ENCODE assay signal across 14 cellular contexts in genomic region chr10:7165500-7166177, GRCh38.
A peak's percentile ranks its signal among the peaks of the same experiment; 100 is the strongest.
DNase-seq lines count a peak whose midpoint lies in the region; ATAC-seq lines count a peak whose summit lies in the region.
"Had no signal": no experiment of that assay in that cellular context is flagged by ENCODE, and none has a peak within 500 bp of the region (broad histone marks: within the 10 kb centered on the region; RNA-seq: fewer than 3 reads in every experiment).

No MANE protein-coding gene starts in this region.

- H3K27ac Mint-ChIP-seq in activated naive CD8-positive, alpha-beta T cell, result peak overlapping the region; percentile 58
- H3K27ac Mint-ChIP-seq in activated naive CD8-positive, alpha-beta T cell treated with anti-CD3 and anti-CD28 coated beads for 36 hours, result no peak overlapping the region
- H3K27ac Mint-ChIP-seq in activated naive CD8-positive, alpha-beta T cell treated with anti-CD3 and anti-CD28 coated beads, Interleukin-2, amount 50 U/mL, for 24 hours, result peak overlapping the region; percentile 8
- peak overlapping the region in 3 of 10 donors; percentile 0 to 37 (median 11) for H3K27ac Mint-ChIP-seq in naive thymus-derived CD8-positive, alpha-beta T cell

- peaks cover 3% of the 10 kb centered on the region for H3K4me1 Mint-ChIP-seq in activated naive CD8-positive, alpha-beta T cell (ENCODE audit: low read depth)
- peaks cover under 1% of the 10 kb centered on the region for H3K4me1 Mint-ChIP-seq in activated naive CD8-positive, alpha-beta T cell treated with anti-CD3 and anti-CD28 coated beads for 36 hours
- H3K4me1 Mint-ChIP-seq in activated naive CD8-positive, alpha-beta T cell treated with anti-CD3 and anti-CD28 coated beads, Interleukin-2, amount 50 U/mL, for 24 hours, result peaks cover under 1% of the 10 kb centered on the region
- H3K4me1 Mint-ChIP-seq in naive thymus-derived CD8-positive, alpha-beta T cell, result peaks cover 0 to 6% (median 4%) of the 10 kb centered on the region in 4 donors
- H3K4me1 Mint-ChIP-seq: CD14-positive monocyte had no signal

- H3K4me3 Mint-ChIP-seq in activated naive CD8-positive, alpha-beta T cell, result no peak overlapping the region
- H3K4me3 Mint-ChIP-seq in activated naive CD8-positive, alpha-beta T cell treated with anti-CD3 and anti-CD28 coated beads for 36 hours, result no peak overlapping the region
- H3K4me3 Mint-ChIP-seq in activated naive CD8-positive, alpha-beta T cell treated with anti-CD3 and anti-CD28 coated beads, Interleukin-2, amount 50 U/mL, for 24 hours, result no peak overlapping the region
- H3K4me3 Mint-ChIP-seq in naive thymus-derived CD8-positive, alpha-beta T cell, result no peak overlapping the region
- H3K4me3 Mint-ChIP-seq: CD14-positive monocyte; CD4-positive, alpha-beta memory T cell had no signal

- POLR2A ChIA-PET in naive thymus-derived CD8-positive, alpha-beta T cell (lab: Charles Lee), result no interaction called here

- no peak for ATAC-seq in activated naive CD8-positive, alpha-beta T cell treated with anti-CD3 and anti-CD28 coated beads, Interleukin-2, amount 50 U/mL, for 24 hours
- peak; percentile 72 for ATAC-seq in left lobe of liver
- ATAC-seq in naive thymus-derived CD8-positive, alpha-beta T cell, result no peak

- peaks cover 12% of the 10 kb centered on the region for H3K36me3 Mint-ChIP-seq in activated naive CD8-positive, alpha-beta T cell
- H3K36me3 Mint-ChIP-seq in activated naive CD8-positive, alpha-beta T cell treated with anti-CD3 and anti-CD28 coated beads for 36 hours, result peaks cover 19% of the 10 kb centered on the region
- peaks cover 41% of the 10 kb centered on the region for H3K36me3 Mint-ChIP-seq in activated naive CD8-positive, alpha-beta T cell treated with anti-CD3 and anti-CD28 coated beads, Interleukin-2, amount 50 U/mL, for 24 hours (ENCODE audit: low read depth)
- peaks cover 3 to 90% (median 35%) of the 10 kb centered on the region in 3 donors for H3K36me3 Mint-ChIP-seq in naive thymus-derived CD8-positive, alpha-beta T cell

- H3K9me3 Mint-ChIP-seq in activated naive CD8-positive, alpha-beta T cell (ENCODE audit: low read depth), result no peaks in the 10 kb centered on the region
- H3K9me3 Mint-ChIP-seq in activated naive CD8-positive, alpha-beta T cell treated with anti-CD3 and anti-CD28 coated beads for 36 hours, result no peaks in the 10 kb centered on the region
- no peaks in the 10 kb centered on the region for H3K9me3 Mint-ChIP-seq in activated naive CD8-positive, alpha-beta T cell treated with anti-CD3 and anti-CD28 coated beads, Interleukin-2, amount 50 U/mL, for 24 hours
- no peaks in the 10 kb centered on the region for H3K9me3 Mint-ChIP-seq in naive thymus-derived CD8-positive, alpha-beta T cell
- H3K9me3 Mint-ChIP-seq: CD14-positive monocyte; CD4-positive, alpha-beta memory T cell had no signal

- no peak for DNase-seq in activated naive CD8-positive, alpha-beta T cell treated with anti-CD3 and anti-CD28 coated beads for 36 hours
- peak; percentile 41 to 45 for DNase-seq in SHP77 (lab: John Stamatoyannopoulos, UW)
- no peak for DNase-seq in activated naive CD8-positive, alpha-beta T cell treated with anti-CD3 and anti-CD28 coated beads, Interleukin-2, amount 50 U/mL, for 24 hours
- no peak for DNase-seq in left lobe of liver (ENCODE audit: low spot score)
- no peak for DNase-seq in DMS 273 (lab: John Stamatoyannopoulos, UW; ENCODE audit: unreplicated experiment)
- no peak for DNase-seq in NCI-H2081 treated with DMSO at 0.1 percent for 48 hours (lab: John Stamatoyannopoulos, UW)
- DNase-seq in naive thymus-derived CD8-positive, alpha-beta T cell, result no peak
- DNase-seq: 8988T; CD4-positive, alpha-beta memory T cell; DMS79 treated with DMSO at 0.1 percent for 48 hours; GF-D8; GM23248 had no signal

- no peaks in the 10 kb centered on the region for H3K27me3 Mint-ChIP-seq in activated naive CD8-positive, alpha-beta T cell
- H3K27me3 Mint-ChIP-seq in activated naive CD8-positive, alpha-beta T cell treated with anti-CD3 and anti-CD28 coated beads for 36 hours, result no peaks in the 10 kb centered on the region
- no peaks in the 10 kb centered on the region for H3K27me3 Mint-ChIP-seq in activated naive CD8-positive, alpha-beta T cell treated with anti-CD3 and anti-CD28 coated beads, Interleukin-2, amount 50 U/mL, for 24 hours
- no peaks in the 10 kb centered on the region for H3K27me3 Mint-ChIP-seq in naive thymus-derived CD8-positive, alpha-beta T cell
- H3K27me3 Mint-ChIP-seq: CD4-positive, alpha-beta memory T cell had no signal

Comparison
In these comparisons a context has a peak if more than half of its experiments do, and no peak if none do; other contexts are left out.
1. DNase-seq: peak in SHP77 (2 of 2); none in activated naive CD8-positive, alpha-beta T cell treated with anti-CD3 and anti-CD28 coated beads for 36 hours (single experiment), activated naive CD8-positive, alpha-beta T cell treated with anti-CD3 and anti-CD28 coated beads, Interleukin-2, amount 50 U/mL, for 24 hours (single experiment), left lobe of liver (single experiment), DMS 273 (single experiment), NCI-H2081 treated with DMSO at 0.1 percent for 48 hours (single experiment) and naive thymus-derived CD8-positive, alpha-beta T cell (0 of 10).